In the genomic region with DNA sequence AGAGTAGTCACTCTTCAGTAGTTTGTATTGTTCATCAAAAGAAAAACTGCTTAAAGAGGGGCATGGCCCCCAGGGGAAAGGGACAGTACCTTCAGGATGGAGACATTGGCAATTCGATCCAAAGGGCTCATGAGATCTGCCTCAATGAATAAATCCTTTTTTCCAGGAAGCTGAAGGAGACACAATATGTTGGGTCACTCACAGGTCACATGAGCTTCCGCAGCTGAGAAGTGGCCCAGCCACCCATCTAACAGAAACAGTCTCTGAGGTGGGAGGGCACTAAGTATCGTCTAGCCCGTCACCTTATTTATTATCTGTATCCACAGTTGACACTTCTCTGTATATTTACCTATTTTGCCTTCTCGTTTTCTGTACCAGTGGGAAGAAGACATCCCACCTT, we compare ENCODE assay signal across 14 cellular contexts. TPM values are rescaled to one million over a fixed set of nuclear protein-coding genes. Genes with fewer than 3 reads are reported as not detected.
A peak's percentile ranks its signal among the peaks of the same experiment; 100 is the strongest.
DNase-seq lines count a peak whose midpoint lies in the region; ATAC-seq and TF ChIP-seq lines count a peak whose summit lies in the region.
"Had no signal": no experiment of that assay in that cellular context is flagged by ENCODE, and none has a peak within 500 bp of the region (broad histone marks: within the 10 kb centered on the region; RNA-seq: fewer than 3 reads in every experiment).

No MANE protein-coding gene starts in this region.

- intact Hi-C loops in esophagus squamous epithelium (cut with DNase I): no loop called here

- no peaks in the 10 kb centered on the region for H3K9me3 Mint-ChIP-seq in activated T-cell treated with anti-CD3 and anti-CD28 coated beads, Interleukin-2, amount 50 U/mL, for 24 hours
- no peaks in the 10 kb centered on the region for H3K9me3 Mint-ChIP-seq in stimulated activated memory B cell treated with anti-CD40 and anti-IgM and Interleukin-4, amounts not matched to agents 10 μg/mL and 1 μg/mL and 100 μg/mL, for 72 hours
- H3K9me3 Mint-ChIP-seq: GM23338 had no signal

- no peak for TF ChIP-seq POLR2A in esophagus squamous epithelium (IDR thresholded peaks at IDR 0.05)

- H3K27ac ChIP-seq in caudate nucleus (ENCODE audit: low read depth, low read length): no peak overlapping the region
- no peak overlapping the region for H3K27ac ChIP-seq in esophagus squamous epithelium
- H3K27ac ChIP-seq: BLaER1 treated with 17β-estradiol and CSF1 and Interleukin-3, amounts not matched to agents 10 nM and 100 nM had no signal

- DNase-seq in activated T-cell treated with anti-CD3 and anti-CD28 coated beads, Interleukin-2, amount 50 U/mL, for 24 hours: no peak
- DNase-seq in activated T-cell treated with anti-CD3 and anti-CD28 coated beads for 4 hours: no peak
- DNase-seq in SK-MEL-5 (ENCODE audit: low read depth, low spot score): peak; percentile 55
- DNase-seq in left kidney (ENCODE audit: low read depth, low spot score): peak; percentile 64
- DNase-seq in caudate nucleus (lab: John Stamatoyannopoulos, UW): no peak
- no peak for DNase-seq in esophagus squamous epithelium (lab: John Stamatoyannopoulos, UW)
- DNase-seq: GF-D8, NCI-H1436, NCI-H2029 treated with DMSO at 0.1 percent for 48 hours, NCI-H774, RPMI8226 had no signal

- no peak for ATAC-seq in stimulated activated memory B cell treated with anti-CD40 and anti-IgM and Interleukin-4, amounts not matched to agents 10 μg/mL and 1 μg/mL and 100 μg/mL, for 72 hours
- ATAC-seq: GM23338 had no signal

- no peaks in the 10 kb centered on the region for H3K27me3 ChIP-seq in esophagus squamous epithelium
- H3K27me3 ChIP-seq: BLaER1 treated with 17β-estradiol and CSF1 and Interleukin-3, amounts not matched to agents 10 nM and 100 nM had no signal

- H3K36me3 Mint-ChIP-seq in activated T-cell treated with anti-CD3 and anti-CD28 coated beads, Interleukin-2, amount 50 U/mL, for 24 hours (ENCODE audit: low read depth): peaks cover 53% of the 10 kb centered on the region
- peaks cover 23% of the 10 kb centered on the region for H3K36me3 Mint-ChIP-seq in stimulated activated memory B cell treated with anti-CD40 and anti-IgM and Interleukin-4, amounts not matched to agents 10 μg/mL and 1 μg/mL and 100 μg/mL, for 72 hours

- no peak overlapping the region for H3K4me3 Mint-ChIP-seq in activated T-cell treated with anti-CD3 and anti-CD28 coated beads, Interleukin-2, amount 50 U/mL, for 24 hours
- no peak overlapping the region for H3K4me3 Mint-ChIP-seq in stimulated activated memory B cell treated with anti-CD40 and anti-IgM and Interleukin-4, amounts not matched to agents 10 μg/mL and 1 μg/mL and 100 μg/mL, for 72 hours
- H3K4me3 Mint-ChIP-seq: GM23338 had no signal

- in situ Hi-C loops in SK-MEL-5 (cut with HindIII; ENCODE audit: low pct_unique_long_range_greater_than_20kb, low sequenced_read_pairs): no loop called here

- no peak for TF ChIP-seq CTCF in esophagus squamous epithelium (IDR thresholded peaks at IDR 0.05)

- H3K27ac Mint-ChIP-seq in activated T-cell treated with anti-CD3 and anti-CD28 coated beads, Interleukin-2, amount 50 U/mL, for 24 hours: peak overlapping the region; percentile 57
- H3K27ac Mint-ChIP-seq in stimulated activated memory B cell treated with anti-CD40 and anti-IgM and Interleukin-4, amounts not matched to agents 10 μg/mL and 1 μg/mL and 100 μg/mL, for 72 hours: peak overlapping the region; percentile 30
- H3K27ac Mint-ChIP-seq: GM23338 had no signal

- H3K9me3 ChIP-seq in esophagus squamous epithelium: no peaks in the 10 kb centered on the region
- H3K9me3 ChIP-seq: BLaER1 treated with 17β-estradiol and CSF1 and Interleukin-3, amounts not matched to agents 10 nM and 100 nM had no signal

- peaks cover 10 to 57% (median 12%) of the 10 kb centered on the region in 3 donors for H3K36me3 ChIP-seq in esophagus squamous epithelium

- no peaks in the 10 kb centered on the region for H3K27me3 Mint-ChIP-seq in activated T-cell treated with anti-CD3 and anti-CD28 coated beads, Interleukin-2, amount 50 U/mL, for 24 hours
- no peaks in the 10 kb centered on the region for H3K27me3 Mint-ChIP-seq in stimulated activated memory B cell treated with anti-CD40 and anti-IgM and Interleukin-4, amounts not matched to agents 10 μg/mL and 1 μg/mL and 100 μg/mL, for 72 hours

- no peak overlapping the region for H3K4me3 ChIP-seq in esophagus squamous epithelium
- H3K4me3 ChIP-seq: BLaER1 treated with 17β-estradiol and CSF1 and Interleukin-3, amounts not matched to agents 10 nM and 100 nM; GM23338 had no signal

- H3K4me1 Mint-ChIP-seq in activated T-cell treated with anti-CD3 and anti-CD28 coated beads, Interleukin-2, amount 50 U/mL, for 24 hours (ENCODE audit: low read depth): peaks cover 33% of the 10 kb centered on the region
- H3K4me1 Mint-ChIP-seq in stimulated activated memory B cell treated with anti-CD40 and anti-IgM and Interleukin-4, amounts not matched to agents 10 μg/mL and 1 μg/mL and 100 μg/mL, for 72 hours: peaks cover 44% of the 10 kb centered on the region

- WGBS in esophagus squamous epithelium, 2 donors: 80 to 82% methylated on average over 5 of the region's 5 CpGs

- peaks cover 15 to 30% (median 17%) of the 10 kb centered on the region in 3 donors for H3K4me1 ChIP-seq in esophagus squamous epithelium

RNA-seq across cellular contexts. Expression of a gene that starts 4.7 kb away (rescaled TPM):
- total RNA-seq in SK-MEL-5 (2014; rRNA removed; shearing (Covaris generic)): 16.1 and 18.8 TPM in 2 replicates
- 12.5 and 15.1 TPM in 2 replicates for polyA plus RNA-seq in SK-MEL-5 (2015; cell fraction: cytosol; rRNA removed)
- 42.9 and 56.6 TPM in 2 replicates for polyA plus RNA-seq in SK-MEL-5 (2015; cell fraction: nucleus; rRNA removed)
- 1 to 10 TPM; 3.3 to 9.0 (median 8.1) TPM for total RNA-seq in esophagus squamous epithelium

RNA-seq across cellular contexts. Expression of a gene that starts 23.4 kb away (rescaled TPM):
- 92.3 and 109 TPM in 2 replicates for total RNA-seq in SK-MEL-5 (2014; rRNA removed; shearing (Covaris generic))
- 79.2 and 86.2 TPM in 2 replicates for polyA plus RNA-seq in SK-MEL-5 (2015; cell fraction: cytosol; rRNA removed)
- polyA plus RNA-seq in SK-MEL-5 (2015; cell fraction: nucleus; rRNA removed): 210 and 218 TPM in 2 replicates
- 100 to 1,000 TPM in 1 of 4 donors, 10 to 100 TPM in 3; 49.6 to 100 (median 58.4) TPM for total RNA-seq in esophagus squamous epithelium

Comparison
In these comparisons a context has a peak if more than half of its experiments do, and no peak if none do; other contexts are left out.
1. DNase-seq: peak in SK-MEL-5 (single experiment) and left kidney (single experiment); none in activated T-cell treated with anti-CD3 and anti-CD28 coated beads, Interleukin-2, amount 50 U/mL, for 24 hours (single experiment), activated T-cell treated with anti-CD3 and anti-CD28 coated beads for 4 hours (single experiment), caudate nucleus (0 of 61) and esophagus squamous epithelium (single experiment).